Comparison of ENCODE assay signal across 18 cellular contexts in genomic region chr3:37126856-37127255, GRCh38. TPM values are rescaled to one million over a fixed set of nuclear protein-coding genes. Genes with fewer than 3 reads are reported as not detected.
DNase-seq lines count a peak whose midpoint lies in the region; ATAC-seq and TF ChIP-seq lines count a peak whose summit lies in the region.
"Had no signal": no experiment of that assay in that cellular context is flagged by ENCODE, and none has a peak within 500 bp of the region (broad histone marks: within the 10 kb centered on the region; RNA-seq: fewer than 3 reads in every experiment).

No MANE protein-coding gene starts in this region.

- H3K9me3 ChIP-seq in T-helper 17 cell (ENCODE audit: control insufficient read depth, low read length, poor library complexity, severe bottlenecking) (no peaks in the 10 kb centered on the region), liver (ENCODE audit: control insufficient read depth in 4 of 4, low read length in 3 of 4) (no peaks in the 10 kb centered on the region)
- H3K9me3 ChIP-seq: A549, Caco-2 had no signal

- peak; percentile 53 for DNase-seq in EH (ENCODE audit: low read depth)
- no peak for DNase-seq in T-helper 17 cell
- DNase-seq in type B pancreatic cell (ENCODE audit: extremely low spot score, unreplicated experiment): no peak
- no peak for DNase-seq in brain microvascular endothelial cell
- no peak for DNase-seq in T-helper 1 cell
- DNase-seq: AML-193; CD4-positive, alpha-beta T cell; DMS79; GF-D8; GOT3; H7 had no signal

- no peak for TF ChIP-seq RAD21 in liver (IDR thresholded peaks at IDR 0.05)

- H3K27ac Mint-ChIP-seq in T-helper 17 cell (peak overlapping the region; percentile 47), type B pancreatic cell (peak overlapping the region; percentile 1)
- H3K27ac Mint-ChIP-seq: CD4-positive, alpha-beta T cell had no signal

- H3K27me3 ChIP-seq in liver (ENCODE audit: control insufficient read depth in 4 of 4, insufficient read depth in 4 of 4, low read length in 3 of 4) (no peaks in the 10 kb centered on the region), brain microvascular endothelial cell (replicated peaks) (no peaks in the 10 kb centered on the region)

- H3K27ac ChIP-seq in liver (ENCODE audit: low read depth in 1 of 2, low read length in 2 of 2): peak overlapping the region; percentile 36 to 58
- H3K27ac ChIP-seq in brain microvascular endothelial cell: no peak overlapping the region
- H3K27ac ChIP-seq: 22Rv1, A549, C4-2B had no signal

- no peak overlapping the region for H3K4me3 ChIP-seq in liver (ENCODE audit: low read depth in 1 of 3, low read length in 3 of 3)
- no peak overlapping the region for H3K4me3 ChIP-seq in brain microvascular endothelial cell (ENCODE audit: low read depth, low read length)
- H3K4me3 ChIP-seq: A549 had no signal

- no peaks in the 10 kb centered on the region for H3K9me3 Mint-ChIP-seq in type B pancreatic cell
- H3K9me3 Mint-ChIP-seq: CD4-positive, alpha-beta T cell had no signal

- TF ChIP-seq CTCF in liver (IDR thresholded peaks at IDR 0.05; ENCODE audit: low read depth, low read length, missing input control): no peak
- no peak for TF ChIP-seq CTCF in type B pancreatic cell (conservative IDR thresholded peaks at IDR 0.05)
- TF ChIP-seq CTCF in brain microvascular endothelial cell (IDR thresholded peaks at IDR 0.05; ENCODE audit: low read depth, low read length, missing control alignments): no peak

- H3K4me1 ChIP-seq in liver (ENCODE audit: control insufficient read depth in 4 of 4, insufficient read depth in 4 of 4, low read length in 3 of 4): peaks cover 3 to 37% (median 12%) of the 10 kb centered on the region in 4 donors

- ATAC-seq in T-helper 17 cell: no peak
- no peak for ATAC-seq in HG03565 (IDR thresholded peaks at IDR 0.05; ENCODE audit: unreplicated experiment)
- ATAC-seq: A549, HCT116 had no signal

- H3K4me3 Mint-ChIP-seq in T-helper 17 cell (no peak overlapping the region), type B pancreatic cell (no peak overlapping the region)
- H3K4me3 Mint-ChIP-seq: CD4-positive, alpha-beta T cell had no signal

- no peaks in the 10 kb centered on the region for H3K36me3 ChIP-seq in liver (ENCODE audit: control insufficient read depth in 4 of 4, insufficient read depth in 3 of 4, low read depth in 1 of 4, low read length in 3 of 4)
- H3K36me3 ChIP-seq in brain microvascular endothelial cell (replicated peaks): no peaks in the 10 kb centered on the region

- in situ Hi-C loops in brain microvascular endothelial cell (cut with HindIII; ENCODE audit: low pct_ligation_motif_present, low sequenced_read_pairs): no loop called here

- no peaks in the 10 kb centered on the region for H3K27me3 Mint-ChIP-seq in T-helper 17 cell
- H3K27me3 Mint-ChIP-seq in type B pancreatic cell: no peaks in the 10 kb centered on the region
- H3K27me3 Mint-ChIP-seq: CD4-positive, alpha-beta T cell had no signal

- no peak overlapping the region for H3K9ac ChIP-seq in liver (ENCODE audit: low read depth in 1 of 2, low read length in 2 of 2)

- peaks cover 13% of the 10 kb centered on the region for H3K4me1 Mint-ChIP-seq in T-helper 17 cell
- peaks cover 29% of the 10 kb centered on the region for H3K4me1 Mint-ChIP-seq in type B pancreatic cell (ENCODE audit: unreplicated experiment)

- H3K36me3 Mint-ChIP-seq in T-helper 17 cell (ENCODE audit: low read depth) (peaks cover 2% of the 10 kb centered on the region), type B pancreatic cell (peaks cover 11% of the 10 kb centered on the region)

TF ChIP-seq in liver, 16 proteins besides CTCF, POLR2A, EP300 and RAD21:
- TF ChIP-seq FOXA1 (IDR thresholded peaks at IDR 0.05) (no peak), EGR1 (IDR thresholded peaks at IDR 0.05; ENCODE audit: low read depth in 2 of 2) (no peak), NR2F2 (IDR thresholded peaks at IDR 0.05) (no peak), FOXA2 (IDR thresholded peaks at IDR 0.05) (no peak), MAX (IDR thresholded peaks at IDR 0.05) (no peak)

RNA-seq across cellular contexts. Expression of gene LRRFIP2, which starts 47.5 kb away (rescaled TPM):
- total RNA-seq in T-helper 17 cell (10 to 100 TPM; 45.4 to 51.6 TPM), liver (10 to 100 TPM; 44.7 to 56.9 TPM), type B pancreatic cell (ENCODE audit: low replicate concordance) (63.5 and 68.5 TPM in 2 replicates)
- 10 to 100 TPM; 22.6 to 34.8 TPM for polyA plus RNA-seq in liver
